ENCODE assay signal across 1 cellular context in the genomic region with DNA sequence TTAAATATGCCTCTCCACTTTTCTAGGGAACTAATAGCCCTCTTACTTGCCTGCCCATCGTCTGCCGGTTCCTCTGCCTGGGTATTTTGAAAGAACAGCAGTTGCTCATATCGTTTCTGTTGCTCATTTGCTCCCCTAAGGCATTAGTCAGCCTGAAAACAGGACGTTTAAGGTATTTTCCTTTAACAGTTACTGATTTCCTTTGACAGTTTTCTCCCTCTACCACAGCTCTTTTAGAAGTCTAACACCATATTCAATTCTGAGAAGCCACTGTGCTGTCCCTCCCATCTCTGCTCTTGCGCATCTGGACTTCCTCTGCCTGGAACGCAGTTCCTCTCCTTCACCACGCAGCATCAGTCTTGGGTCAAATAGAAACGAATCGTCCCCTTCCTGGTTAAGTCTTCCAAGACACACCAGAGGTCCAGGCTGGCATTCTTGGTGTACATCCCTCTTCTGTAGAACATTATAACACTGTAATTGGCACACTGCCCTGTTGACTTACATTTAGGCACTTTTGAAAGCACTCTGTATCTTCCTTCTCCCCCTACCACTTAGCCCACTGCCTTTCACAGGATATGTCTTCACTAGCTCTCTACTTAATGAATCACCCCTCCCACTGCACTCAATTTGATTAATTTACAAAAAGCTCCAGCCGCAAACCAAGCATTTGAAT.
TF ChIP-seq lines count a peak whose summit lies in the region.

No MANE protein-coding gene starts in this region.

TF ChIP-seq in GM23338, 12 proteins besides CTCF, POLR2A, EP300 and RAD21 (continued from another document):
- TF ChIP-seq, protein P1, sequence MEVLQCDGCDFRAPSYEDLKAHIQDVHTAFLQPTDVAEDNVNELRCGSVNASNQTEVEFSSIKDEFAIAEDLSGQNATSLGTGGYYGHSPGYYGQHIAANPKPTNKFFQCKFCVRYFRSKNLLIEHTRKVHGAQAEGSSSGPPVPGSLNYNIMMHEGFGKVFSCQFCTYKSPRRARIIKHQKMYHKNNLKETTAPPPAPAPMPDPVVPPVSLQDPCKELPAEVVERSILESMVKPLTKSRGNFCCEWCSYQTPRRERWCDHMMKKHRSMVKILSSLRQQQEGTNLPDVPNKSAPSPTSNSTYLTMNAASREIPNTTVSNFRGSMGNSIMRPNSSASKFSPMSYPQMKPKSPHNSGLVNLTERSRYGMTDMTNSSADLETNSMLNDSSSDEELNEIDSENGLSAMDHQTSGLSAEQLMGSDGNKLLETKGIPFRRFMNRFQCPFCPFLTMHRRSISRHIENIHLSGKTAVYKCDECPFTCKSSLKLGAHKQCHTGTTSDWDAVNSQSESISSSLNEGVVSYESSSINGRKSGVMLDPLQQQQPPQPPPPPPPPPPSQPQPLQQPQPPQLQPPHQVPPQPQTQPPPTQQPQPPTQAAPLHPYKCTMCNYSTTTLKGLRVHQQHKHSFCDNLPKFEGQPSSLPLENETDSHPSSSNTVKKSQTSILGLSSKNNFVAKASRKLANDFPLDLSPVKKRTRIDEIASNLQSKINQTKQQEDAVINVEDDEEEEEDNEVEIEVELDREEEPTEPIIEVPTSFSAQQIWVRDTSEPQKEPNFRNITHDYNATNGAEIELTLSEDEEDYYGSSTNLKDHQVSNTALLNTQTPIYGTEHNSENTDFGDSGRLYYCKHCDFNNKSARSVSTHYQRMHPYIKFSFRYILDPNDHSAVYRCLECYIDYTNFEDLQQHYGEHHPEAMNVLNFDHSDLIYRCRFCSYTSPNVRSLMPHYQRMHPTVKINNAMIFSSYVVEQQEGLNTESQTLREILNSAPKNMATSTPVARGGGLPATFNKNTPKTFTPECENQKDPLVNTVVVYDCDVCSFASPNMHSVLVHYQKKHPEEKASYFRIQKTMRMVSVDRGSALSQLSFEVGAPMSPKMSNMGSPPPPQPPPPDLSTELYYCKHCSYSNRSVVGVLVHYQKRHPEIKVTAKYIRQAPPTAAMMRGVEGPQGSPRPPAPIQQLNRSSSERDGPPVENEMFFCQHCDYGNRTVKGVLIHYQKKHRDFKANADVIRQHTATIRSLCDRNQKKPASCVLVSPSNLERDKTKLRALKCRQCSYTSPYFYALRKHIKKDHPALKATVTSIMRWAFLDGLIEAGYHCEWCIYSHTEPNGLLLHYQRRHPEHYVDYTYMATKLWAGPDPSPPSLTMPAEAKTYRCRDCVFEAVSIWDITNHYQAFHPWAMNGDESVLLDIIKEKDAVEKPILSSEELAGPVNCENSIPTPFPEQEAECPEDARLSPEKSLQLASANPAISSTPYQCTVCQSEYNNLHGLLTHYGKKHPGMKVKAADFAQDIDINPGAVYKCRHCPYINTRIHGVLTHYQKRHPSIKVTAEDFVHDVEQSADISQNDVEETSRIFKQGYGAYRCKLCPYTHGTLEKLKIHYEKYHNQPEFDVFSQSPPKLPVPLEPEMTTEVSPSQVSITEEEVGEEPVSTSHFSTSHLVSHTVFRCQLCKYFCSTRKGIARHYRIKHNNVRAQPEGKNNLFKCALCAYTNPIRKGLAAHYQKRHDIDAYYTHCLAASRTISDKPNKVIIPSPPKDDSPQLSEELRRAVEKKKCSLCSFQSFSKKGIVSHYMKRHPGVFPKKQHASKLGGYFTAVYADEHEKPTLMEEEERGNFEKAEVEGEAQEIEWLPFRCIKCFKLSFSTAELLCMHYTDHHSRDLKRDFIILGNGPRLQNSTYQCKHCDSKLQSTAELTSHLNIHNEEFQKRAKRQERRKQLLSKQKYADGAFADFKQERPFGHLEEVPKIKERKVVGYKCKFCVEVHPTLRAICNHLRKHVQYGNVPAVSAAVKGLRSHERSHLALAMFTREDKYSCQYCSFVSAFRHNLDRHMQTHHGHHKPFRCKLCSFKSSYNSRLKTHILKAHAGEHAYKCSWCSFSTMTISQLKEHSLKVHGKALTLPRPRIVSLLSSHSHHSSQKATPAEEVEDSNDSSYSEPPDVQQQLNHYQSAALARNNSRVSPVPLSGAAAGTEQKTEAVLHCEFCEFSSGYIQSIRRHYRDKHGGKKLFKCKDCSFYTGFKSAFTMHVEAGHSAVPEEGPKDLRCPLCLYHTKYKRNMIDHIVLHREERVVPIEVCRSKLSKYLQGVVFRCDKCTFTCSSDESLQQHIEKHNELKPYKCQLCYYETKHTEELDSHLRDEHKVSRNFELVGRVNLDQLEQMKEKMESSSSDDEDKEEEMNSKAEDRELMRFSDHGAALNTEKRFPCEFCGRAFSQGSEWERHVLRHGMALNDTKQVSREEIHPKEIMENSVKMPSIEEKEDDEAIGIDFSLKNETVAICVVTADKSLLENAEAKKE (CRISPR knock-in tag; IDR thresholded peaks at IDR 0.05) = no peak
- TF ChIP-seq POLR2AphosphoS5 (IDR thresholded peaks at IDR 0.05; ENCODE audit: low read depth) = no peak
- TF ChIP-seq, protein P2, sequence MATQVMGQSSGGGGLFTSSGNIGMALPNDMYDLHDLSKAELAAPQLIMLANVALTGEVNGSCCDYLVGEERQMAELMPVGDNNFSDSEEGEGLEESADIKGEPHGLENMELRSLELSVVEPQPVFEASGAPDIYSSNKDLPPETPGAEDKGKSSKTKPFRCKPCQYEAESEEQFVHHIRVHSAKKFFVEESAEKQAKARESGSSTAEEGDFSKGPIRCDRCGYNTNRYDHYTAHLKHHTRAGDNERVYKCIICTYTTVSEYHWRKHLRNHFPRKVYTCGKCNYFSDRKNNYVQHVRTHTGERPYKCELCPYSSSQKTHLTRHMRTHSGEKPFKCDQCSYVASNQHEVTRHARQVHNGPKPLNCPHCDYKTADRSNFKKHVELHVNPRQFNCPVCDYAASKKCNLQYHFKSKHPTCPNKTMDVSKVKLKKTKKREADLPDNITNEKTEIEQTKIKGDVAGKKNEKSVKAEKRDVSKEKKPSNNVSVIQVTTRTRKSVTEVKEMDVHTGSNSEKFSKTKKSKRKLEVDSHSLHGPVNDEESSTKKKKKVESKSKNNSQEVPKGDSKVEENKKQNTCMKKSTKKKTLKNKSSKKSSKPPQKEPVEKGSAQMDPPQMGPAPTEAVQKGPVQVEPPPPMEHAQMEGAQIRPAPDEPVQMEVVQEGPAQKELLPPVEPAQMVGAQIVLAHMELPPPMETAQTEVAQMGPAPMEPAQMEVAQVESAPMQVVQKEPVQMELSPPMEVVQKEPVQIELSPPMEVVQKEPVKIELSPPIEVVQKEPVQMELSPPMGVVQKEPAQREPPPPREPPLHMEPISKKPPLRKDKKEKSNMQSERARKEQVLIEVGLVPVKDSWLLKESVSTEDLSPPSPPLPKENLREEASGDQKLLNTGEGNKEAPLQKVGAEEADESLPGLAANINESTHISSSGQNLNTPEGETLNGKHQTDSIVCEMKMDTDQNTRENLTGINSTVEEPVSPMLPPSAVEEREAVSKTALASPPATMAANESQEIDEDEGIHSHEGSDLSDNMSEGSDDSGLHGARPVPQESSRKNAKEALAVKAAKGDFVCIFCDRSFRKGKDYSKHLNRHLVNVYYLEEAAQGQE (IDR thresholded peaks at IDR 0.05; ENCODE audit: unreplicated experiment) = no peak
